8 cellular contexts compared by ENCODE assay signal in the genomic region with DNA sequence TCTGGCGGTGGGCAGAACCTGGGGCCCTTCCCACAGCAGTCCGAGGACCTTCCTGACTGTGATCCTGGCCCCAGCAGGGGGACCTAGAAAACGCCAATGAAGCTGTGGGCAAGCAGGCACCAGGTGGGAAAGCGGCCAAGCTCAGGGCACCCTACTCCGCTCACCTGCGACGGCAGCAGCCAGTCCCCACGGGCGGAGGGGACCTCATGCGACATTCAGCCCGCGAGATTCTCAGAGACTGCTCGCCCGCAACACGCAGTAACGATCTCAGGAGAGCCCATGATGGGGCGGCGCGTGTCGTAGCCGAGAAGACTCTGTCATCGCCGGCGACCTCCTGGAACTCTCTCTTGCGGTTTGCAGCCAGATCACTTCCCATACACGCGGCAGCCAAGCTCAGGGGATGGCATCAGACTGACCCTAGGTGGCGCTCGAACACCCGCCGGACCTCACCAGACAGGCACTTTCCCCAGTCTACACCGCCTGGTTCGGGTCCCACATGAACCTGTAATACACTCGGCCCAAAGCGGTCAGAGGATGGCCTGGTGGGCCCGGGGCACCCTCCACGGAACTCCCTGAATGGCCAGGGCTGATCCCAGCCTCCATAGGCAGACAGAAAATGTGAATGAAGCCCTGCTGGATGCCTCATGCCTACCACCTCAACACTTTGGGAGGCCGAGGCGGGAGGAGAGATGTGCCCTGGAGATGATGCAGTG. TPM values are rescaled to one million over a fixed set of nuclear protein-coding genes. Genes with fewer than 3 reads are reported as not detected.
A peak's percentile ranks its signal among the peaks of the same experiment; 100 is the strongest.
DNase-seq lines count a peak whose midpoint lies in the region; ATAC-seq and TF ChIP-seq lines count a peak whose summit lies in the region.

No MANE protein-coding gene starts in this region.

- H3K4me2 ChIP-seq in DOHH2 (ENCODE audit: low read length) = peak overlapping the region; percentile 46
- H3K4me2 ChIP-seq in neural progenitor cell = peak overlapping the region; percentile 64

- TF ChIP-seq CTCF in DOHH2 (IDR thresholded peaks at IDR 0.05; ENCODE audit: low read depth, low read length, poor library complexity, severe bottlenecking) = peak; percentile 93
- TF ChIP-seq CTCF in Peyer's patch (IDR thresholded peaks at IDR 0.05) = peak; percentile 60 to 88 (median 76)
- TF ChIP-seq CTCF in neural progenitor cell (IDR thresholded peaks at IDR 0.05) = peak; percentile 83

- peak overlapping the region; percentile 62 for H3K4me3 Mint-ChIP-seq in neural progenitor cell
- peak overlapping the region; percentile 82 for H3K4me3 Mint-ChIP-seq in stimulated activated naive CD8-positive, alpha-beta T cell treated with anti-CD3 and anti-CD28 coated beads, Interleukin-15, Interleukin-2, amounts not matched to agents 100 ng/mL and 50 ng/mL, for 24 hours

- H3K9me3 Mint-ChIP-seq in neural progenitor cell = peaks cover 14% of the 10 kb centered on the region
- H3K9me3 Mint-ChIP-seq in stimulated activated naive CD8-positive, alpha-beta T cell treated with anti-CD3 and anti-CD28 coated beads, Interleukin-15, Interleukin-2, amounts not matched to agents 100 ng/mL and 50 ng/mL, for 24 hours = no peaks in the 10 kb centered on the region

- ATAC-seq in GM19467 (IDR thresholded peaks at IDR 0.05; ENCODE audit: unreplicated experiment) = no peak

- peaks cover 5% of the 10 kb centered on the region for H3K27me3 Mint-ChIP-seq in neural progenitor cell (ENCODE audit: insufficient read depth, low read depth)
- H3K27me3 Mint-ChIP-seq in stimulated activated naive CD8-positive, alpha-beta T cell treated with anti-CD3 and anti-CD28 coated beads, Interleukin-15, Interleukin-2, amounts not matched to agents 100 ng/mL and 50 ng/mL, for 24 hours = no peaks in the 10 kb centered on the region

- no peaks in the 10 kb centered on the region for H3K36me3 ChIP-seq in DOHH2 (ENCODE audit: control insufficient read depth, low read length)
- no peaks in the 10 kb centered on the region for H3K36me3 ChIP-seq in Peyer's patch
- no peaks in the 10 kb centered on the region for H3K36me3 ChIP-seq in neural progenitor cell

- H3K4me1 ChIP-seq in DOHH2 (ENCODE audit: control insufficient read depth, low read length) (peaks cover 9% of the 10 kb centered on the region), Peyer's patch (peaks cover 0 to 10% (median 2%) of the 10 kb centered on the region in 4 donors), neural progenitor cell (no peaks in the 10 kb centered on the region)

- H3K36me3 Mint-ChIP-seq in neural progenitor cell = peaks cover 6% of the 10 kb centered on the region
- H3K36me3 Mint-ChIP-seq in stimulated activated naive CD8-positive, alpha-beta T cell treated with anti-CD3 and anti-CD28 coated beads, Interleukin-15, Interleukin-2, amounts not matched to agents 100 ng/mL and 50 ng/mL, for 24 hours (ENCODE audit: low read depth) = peaks cover 17% of the 10 kb centered on the region

- peak overlapping the region; percentile 46 for H3K27ac Mint-ChIP-seq in neural progenitor cell
- peak overlapping the region; percentile 87 for H3K27ac Mint-ChIP-seq in stimulated activated naive CD8-positive, alpha-beta T cell treated with anti-CD3 and anti-CD28 coated beads, Interleukin-15, Interleukin-2, amounts not matched to agents 100 ng/mL and 50 ng/mL, for 24 hours

- DNase-seq in HT-29 (ENCODE audit: low spot score) (peak; percentile 65), Peyer's patch (peak; percentile 85 to 94 (median 85)), foreskin melanocyte (peak; percentile 60), neural progenitor cell (ENCODE audit: low spot score) (peak; percentile 85)
- peak; percentile 79 for DNase-seq in activated T-helper 9 cell treated with anti-CD3 and anti-CD28 coated beads, Interleukin-2, amount 50 U/mL, for 16 hours (ENCODE audit: low read depth)

- H3K9ac ChIP-seq in neural progenitor cell = no peak overlapping the region

- peak overlapping the region; percentile 99 for H2AFZ ChIP-seq in neural progenitor cell (replicated peaks)

- no peaks in the 10 kb centered on the region for H3K9me2 ChIP-seq in DOHH2 (replicated peaks; ENCODE audit: control insufficient read depth, low read length)

- H3K4me1 Mint-ChIP-seq in neural progenitor cell = peaks cover 5% of the 10 kb centered on the region
- peaks cover 24% of the 10 kb centered on the region for H3K4me1 Mint-ChIP-seq in stimulated activated naive CD8-positive, alpha-beta T cell treated with anti-CD3 and anti-CD28 coated beads, Interleukin-15, Interleukin-2, amounts not matched to agents 100 ng/mL and 50 ng/mL, for 24 hours (ENCODE audit: low read depth)

- H3K27me3 ChIP-seq in DOHH2 (ENCODE audit: control insufficient read depth, low read length) (no peaks in the 10 kb centered on the region), Peyer's patch (no peaks in the 10 kb centered on the region), neural progenitor cell (no peaks in the 10 kb centered on the region)

- no peak for TF ChIP-seq POLR2A in Peyer's patch (IDR thresholded peaks at IDR 0.05)

- H3K4me3 ChIP-seq in DOHH2 (ENCODE audit: low read length) (peak overlapping the region; percentile 26; the same call in 1 of the 2 replicates), Peyer's patch (peak overlapping the region in 3 of 4 donors; percentile 34 to 39 (median 37)), neural progenitor cell (peak overlapping the region; percentile 13)

- no peaks in the 10 kb centered on the region for H4K20me1 ChIP-seq in DOHH2 (ENCODE audit: control insufficient read depth, insufficient read depth, low read depth, low read length)
- H4K20me1 ChIP-seq in neural progenitor cell (ENCODE audit: low read depth) = no peaks in the 10 kb centered on the region

- H3K79me2 ChIP-seq in DOHH2 (ENCODE audit: control insufficient read depth, low read length) = no peaks in the 10 kb centered on the region
- no peaks in the 10 kb centered on the region for H3K79me2 ChIP-seq in neural progenitor cell (ENCODE audit: low read depth)

- H3K27ac ChIP-seq in DOHH2 (ENCODE audit: low read depth, low read length) = no peak overlapping the region
- peak overlapping the region in 1 of 4 donors; percentile 31 for H3K27ac ChIP-seq in Peyer's patch
- H3K27ac ChIP-seq in neural progenitor cell = no peak overlapping the region

- no peaks in the 10 kb centered on the region for H3K9me3 ChIP-seq in DOHH2 (ENCODE audit: control insufficient read depth, insufficient read depth, low read length)
- H3K9me3 ChIP-seq in Peyer's patch = no peaks in the 10 kb centered on the region
- no peaks in the 10 kb centered on the region for H3K9me3 ChIP-seq in neural progenitor cell (ENCODE audit: low read depth)

- H3F3A ChIP-seq in DOHH2 (ENCODE audit: control insufficient read depth, insufficient read depth) (no peaks in the 10 kb centered on the region), neural progenitor cell (ENCODE audit: low read depth) (no peaks in the 10 kb centered on the region)

RNA-seq across cellular contexts. Expression of gene MAN2B1, which starts 26.5 kb away (rescaled TPM):
- 18.4 and 35.1 TPM in 2 replicates for total RNA-seq in HT-29 (2014; rRNA removed; shearing (Covaris generic))
- total RNA-seq in Peyer's patch = 10 to 100 TPM; 51.9 to 84.2 (median 68.0) TPM
- total RNA-seq in neural progenitor cell (ENCODE audit: low replicate concordance) = 35.8 and 73.6 TPM in 2 replicates

RNA-seq across cellular contexts. Expression of gene WDR83, which starts 26.6 kb away (rescaled TPM):
- 21.7 and 22.1 TPM in 2 replicates for total RNA-seq in HT-29 (2014; rRNA removed; shearing (Covaris generic))
- total RNA-seq in Peyer's patch (10 to 100 TPM in 2 of 4 donors, 1 to 10 TPM in 2; 2.8 to 14.0 (median 9.5) TPM), neural progenitor cell (ENCODE audit: low replicate concordance) (11.0 and 15.9 TPM in 2 replicates)

RNA-seq across cellular contexts. Expression of gene ZNF791, which starts 29.3 kb away (rescaled TPM):
- 3.0 and 4.4 TPM in 2 replicates for total RNA-seq in HT-29 (2014; rRNA removed; shearing (Covaris generic))
- 10 to 100 TPM; 17.2 to 34.6 (median 29.3) TPM for total RNA-seq in Peyer's patch
- total RNA-seq in neural progenitor cell (ENCODE audit: low replicate concordance) = 27.1 and 60.7 TPM in 2 replicates

RNA-seq across cellular contexts. Expression of gene ZNF490, which starts 29.4 kb away (rescaled TPM):
- total RNA-seq in HT-29 (2014; rRNA removed; shearing (Covaris generic)) = 1.6 and 2.0 TPM in 2 replicates
- total RNA-seq in Peyer's patch (1 to 10 TPM; 4.1 to 8.4 (median 4.7) TPM), neural progenitor cell (ENCODE audit: low replicate concordance) (6.8 and 16.7 TPM in 2 replicates)

RNA-seq across cellular contexts. Expression of gene DHPS, which starts 41.6 kb away (rescaled TPM):
- 95.0 and 95.4 TPM in 2 replicates for total RNA-seq in HT-29 (2014; rRNA removed; shearing (Covaris generic))
- 100 to 1,000 TPM in 3 of 4 donors, 10 to 100 TPM in 1; 76.4 to 215 (median 150) TPM for total RNA-seq in Peyer's patch
- 78.3 and 108 TPM in 2 replicates for total RNA-seq in neural progenitor cell (ENCODE audit: low replicate concordance)
